ENCODE assay signal across 16 cellular contexts in genomic region chr3:36647423-36647853, GRCh38.
A peak's percentile ranks its signal among the peaks of the same experiment; 100 is the strongest.
DNase-seq lines count a peak whose midpoint lies in the region; ATAC-seq and TF ChIP-seq lines count a peak whose summit lies in the region.
"Had no signal": no experiment of that assay in that cellular context is flagged by ENCODE, and none has a peak within 500 bp of the region (broad histone marks: within the 10 kb centered on the region; RNA-seq: fewer than 3 reads in every experiment).

No MANE protein-coding gene starts in this region.

- H4K20me1 ChIP-seq in PC-9 (ENCODE audit: insufficient read depth), result no peaks in the 10 kb centered on the region
- no peaks in the 10 kb centered on the region for H4K20me1 ChIP-seq in osteoblast (ENCODE audit: insufficient read depth, low read length)

- H3K4me1 ChIP-seq in PC-9 (replicated peaks; ENCODE audit: insufficient read depth) (peaks cover 25% of the 10 kb centered on the region), osteoblast (ENCODE audit: insufficient read depth, low read length) (peaks cover 31% of the 10 kb centered on the region)
- H3K4me1 ChIP-seq: BE2C, esophagus muscularis mucosa had no signal

- H3K27ac ChIP-seq in PC-9 (peak overlapping the region; percentile 95), osteoblast (ENCODE audit: low read depth, low read length) (peak overlapping the region; percentile 96), caudate nucleus (ENCODE audit: low read depth, low read length) (no peak overlapping the region)
- H3K27ac ChIP-seq: esophagus muscularis mucosa had no signal

- no peaks in the 10 kb centered on the region for H3K27me3 ChIP-seq in PC-9 (ENCODE audit: insufficient read depth, low read depth)
- H3K27me3 ChIP-seq in osteoblast (ENCODE audit: insufficient read depth, low read length), result no peaks in the 10 kb centered on the region
- H3K27me3 ChIP-seq: BE2C, esophagus muscularis mucosa had no signal

- H3F3A ChIP-seq in PC-9 (ENCODE audit: insufficient read depth, low read depth), result peaks cover 22% of the 10 kb centered on the region

- H3K4me2 ChIP-seq in PC-9 (peak overlapping the region; percentile 60), osteoblast (ENCODE audit: insufficient read depth, low read length) (peak overlapping the region; percentile 71)

- POLR2A ChIA-PET in PC-9 (lab: Charles Lee; ENCODE audit: unreplicated experiment), result interaction anchor here (0.6 kb wide), 1 partner anchor 718 kb away, joined by 4 read pairs; no protein-coding TSS in a partner anchor

- H3K4me3 ChIP-seq in PC-9 (no peak overlapping the region), choroid plexus epithelial cell (ENCODE audit: low read depth, low read length) (no peak overlapping the region), osteoblast (ENCODE audit: insufficient read depth, low read length) (peak overlapping the region; percentile 25)
- H3K4me3 ChIP-seq: esophagus muscularis mucosa had no signal

- TF ChIP-seq CTCF in PC-9 (conservative IDR thresholded peaks at IDR 0.05) (no peak), choroid plexus epithelial cell (conservative IDR thresholded peaks at IDR 0.05; ENCODE audit: low read depth, low read length) (no peak), osteoblast (IDR thresholded peaks at IDR 0.05; ENCODE audit: extremely low read depth, low read depth, low read length) (no peak)

- no peak for ATAC-seq in GM21390 (IDR thresholded peaks at IDR 0.05; ENCODE audit: unreplicated experiment)
- ATAC-seq: left lobe of liver had no signal

- H3K9me3 ChIP-seq in PC-9 (ENCODE audit: insufficient read depth, low read depth) (no peaks in the 10 kb centered on the region; the same call in 1 of the 2 replicates), osteoblast (ENCODE audit: low read depth, low read length) (no peaks in the 10 kb centered on the region)
- H3K9me3 ChIP-seq: BE2C, esophagus muscularis mucosa had no signal

- DNase-seq in EL, result peak; percentile 20
- DNase-seq in PC-9, result no peak
- DNase-seq in choroid plexus epithelial cell (ENCODE audit: low read depth), result peak; percentile 47
- DNase-seq in osteoblast (ENCODE audit: insufficient read length, low spot score, missing footprints), result no peak
- no peak for DNase-seq in caudate nucleus (lab: John Stamatoyannopoulos, UW)
- no peak for DNase-seq in activated naive CD4-positive, alpha-beta T cell (lab: John Stamatoyannopoulos, UW)
- DNase-seq in effector CD8-positive, alpha-beta T cell (lab: John Stamatoyannopoulos, UW), result no peak
- DNase-seq: activated gamma-delta T cell; BE2C; NCI-H1436; NCI-H2171 treated with DMSO at 0.1 percent for 48 hours; stimulated activated CD4-positive, alpha-beta T cell treated with anti-CD3 and anti-CD28 coated beads, Interleukin-12 subunit alpha, Interleukin-12 subunit beta, amount 100 ng/mL, for 4 hours; T-helper 2 cell had no signal

- peak overlapping the region; percentile 29; the same call in 1 of the 2 replicates for H2AFZ ChIP-seq in PC-9
- H2AFZ ChIP-seq in osteoblast (ENCODE audit: low read length), result no peak overlapping the region

- intact Hi-C loops in PC-9 (cut with micrococcal nuclease; ENCODE audit: unreplicated experiment), result loop anchor here (5.0 kb wide), 1 partner anchor 50 kb away; no protein-coding TSS in a partner anchor

- H3K36me3 ChIP-seq in PC-9 (ENCODE audit: low read depth), result no peaks in the 10 kb centered on the region
- no peaks in the 10 kb centered on the region for H3K36me3 ChIP-seq in osteoblast (ENCODE audit: insufficient read depth, low read length)
- H3K36me3 ChIP-seq: BE2C, esophagus muscularis mucosa had no signal

- no peaks in the 10 kb centered on the region for H3K9me2 ChIP-seq in PC-9 (ENCODE audit: insufficient read depth)

- no TSS peak for BruUV-seq in PC-9 (replicated peaks; lab: Mats Ljungman, UMichigan)

- H3K79me2 ChIP-seq in PC-9 (ENCODE audit: low read depth), result no peaks in the 10 kb centered on the region
- no peaks in the 10 kb centered on the region for H3K79me2 ChIP-seq in osteoblast (ENCODE audit: insufficient read depth, low read length)

- CTCF ChIA-PET in PC-9 (lab: Charles Lee), result no interaction called here

Comparison
In these comparisons a context has a peak if more than half of its experiments do, and no peak if none do; other contexts are left out.
1. DNase-seq: peak in EL (single experiment) and choroid plexus epithelial cell (single experiment); none in PC-9 (0 of 2), osteoblast (single experiment), caudate nucleus (0 of 61), activated naive CD4-positive, alpha-beta T cell (0 of 4) and effector CD8-positive, alpha-beta T cell (single experiment).